Comparison of ENCODE assay signal across 8 cellular contexts in the genomic region with DNA sequence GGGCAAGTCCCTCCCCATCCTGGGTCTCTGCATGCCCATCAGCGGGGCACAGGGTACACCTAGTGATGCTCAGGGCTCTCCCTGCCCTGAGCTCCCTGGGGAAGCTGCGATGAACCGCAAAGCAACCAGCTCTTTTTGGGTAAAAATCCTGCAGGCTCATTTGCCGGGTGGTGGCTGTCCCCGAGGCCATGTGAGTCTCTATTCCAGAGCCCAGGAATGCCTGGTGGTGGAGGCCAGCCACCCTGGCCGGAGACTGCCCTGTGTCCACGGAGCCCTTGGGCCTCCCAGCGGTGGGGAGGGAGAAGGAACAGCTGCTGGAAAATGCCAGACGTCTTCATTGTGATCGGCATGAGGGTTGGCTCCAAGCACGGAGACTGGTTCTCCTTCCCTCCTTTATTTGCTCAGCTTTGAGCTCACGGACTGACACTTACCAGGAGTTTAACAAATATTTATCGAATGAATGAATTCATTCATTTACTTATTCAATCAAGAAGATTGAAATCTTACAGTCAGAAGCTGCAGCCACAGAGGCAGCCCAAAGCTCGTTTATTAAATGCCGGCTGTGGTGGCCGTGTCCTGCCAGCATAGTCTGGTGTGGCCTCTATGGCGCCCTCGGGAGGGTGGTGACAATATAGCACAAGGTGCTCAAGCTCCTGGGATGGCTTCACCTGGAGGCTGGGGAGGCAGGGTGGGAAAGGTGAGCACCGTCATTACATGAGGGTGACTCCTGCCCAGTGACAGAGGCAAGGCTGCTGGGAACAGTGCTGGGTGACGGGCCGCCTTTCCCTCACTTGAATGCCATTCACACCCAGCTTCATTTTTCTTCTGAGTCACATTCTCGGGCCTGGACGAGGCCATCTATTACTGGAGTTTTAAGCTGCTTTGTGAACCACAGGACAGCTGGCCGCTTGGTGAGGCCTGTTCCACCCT.
DNase-seq lines count a peak whose midpoint lies in the region; ATAC-seq and TF ChIP-seq lines count a peak whose summit lies in the region.

No MANE protein-coding gene starts in this region.

- no peaks in the 10 kb centered on the region for H3K36me3 Mint-ChIP-seq in nephron progenitor cell (ENCODE audit: low read depth)

- no peak for ATAC-seq in GM21381 (IDR thresholded peaks at IDR 0.05; ENCODE audit: unreplicated experiment)

- in situ Hi-C loops in KBM-7 (cut with MboI; ENCODE audit: low pct_unique_long_range_greater_than_20kb, low sequenced_read_pairs): no loop called here

- no peaks in the 10 kb centered on the region for H3K36me3 ChIP-seq in NT2/D1 (ENCODE audit: insufficient read depth, insufficient read length, low read length)

- H3K4me1 ChIP-seq in NT2/D1 (ENCODE audit: insufficient read depth, insufficient read length): peaks cover 3% of the 10 kb centered on the region

- H3K27ac Mint-ChIP-seq in nephron progenitor cell: no peak overlapping the region

- peaks cover 32% of the 10 kb centered on the region for H3K4me1 Mint-ChIP-seq in nephron progenitor cell

- TF ChIP-seq CTCF in nephron progenitor cell (IDR thresholded peaks at IDR 0.05): no peak

- H3K4me3 ChIP-seq in NT2/D1 (ENCODE audit: insufficient read length, low read depth): no peak overlapping the region

- peak; percentile 2 for DNase-seq in NCI-H510A treated with DMSO at 0.1 percent for 48 hours (lab: John Stamatoyannopoulos, UW)
- DNase-seq in NCI-H510A (lab: John Stamatoyannopoulos, UW): no peak
- no peak for DNase-seq in NT2/D1 (ENCODE audit: low read depth, low spot score)
- peak; percentile 71 for DNase-seq in epidermal melanocyte (ENCODE audit: insufficient read length, low spot score)
- DNase-seq in nephron progenitor cell: peak; percentile 46
- no peak for DNase-seq in KBM-7
- DNase-seq in NCI-H1048 (lab: John Stamatoyannopoulos, UW): no peak

- peaks cover 25% of the 10 kb centered on the region for H3K27me3 Mint-ChIP-seq in nephron progenitor cell (ENCODE audit: low read depth, poor library complexity)

- no peaks in the 10 kb centered on the region for H3K9me3 ChIP-seq in NT2/D1 (ENCODE audit: insufficient read depth, low read length)

- H3K9ac ChIP-seq in NT2/D1 (ENCODE audit: insufficient read length, low read depth): peak overlapping the region; percentile 46

- no peaks in the 10 kb centered on the region for H3K9me3 Mint-ChIP-seq in nephron progenitor cell

- H3K27me3 ChIP-seq in NT2/D1 (ENCODE audit: insufficient read depth, insufficient read length): no peaks in the 10 kb centered on the region

- no peak overlapping the region for H3K4me3 Mint-ChIP-seq in nephron progenitor cell

Comparison
In these comparisons a context has a peak if more than half of its experiments do, and no peak if none do; other contexts are left out.
1. DNase-seq: peak in NCI-H510A treated with DMSO at 0.1 percent for 48 hours (single experiment), epidermal melanocyte (single experiment) and nephron progenitor cell (single experiment); none in NCI-H510A (single experiment), NT2/D1 (single experiment), KBM-7 (single experiment) and NCI-H1048 (single experiment).